ENCODE assay signal across 1 cellular context in genomic region chr3:99532246-99532645, GRCh38.
TF ChIP-seq lines count a peak whose summit lies in the region.

No MANE protein-coding gene starts in this region.

TF ChIP-seq in H1, 55 proteins besides CTCF, POLR2A, EP300 and RAD21 (continued from another document):
- TF ChIP-seq CHD7 (IDR thresholded peaks at IDR 0.05; ENCODE audit: insufficient replicate concordance, low read length): no peak
- TF ChIP-seq RBBP5 (IDR thresholded peaks at IDR 0.05; ENCODE audit: borderline replicate concordance, low read depth, low read length): no peak
- no peak for TF ChIP-seq MAFK (IDR thresholded peaks at IDR 0.05; ENCODE audit: low read depth, low read length)
- no peak for TF ChIP-seq NRF1 (IDR thresholded peaks at IDR 0.05; ENCODE audit: low read depth, low read length)
- TF ChIP-seq ATF3 (IDR thresholded peaks at IDR 0.05; ENCODE audit: insufficient read depth, low read depth, low read length): no peak
- no peak for TF ChIP-seq SP4 (IDR thresholded peaks at IDR 0.05; ENCODE audit: low read length)
- TF ChIP-seq KDM1A (IDR thresholded peaks at IDR 0.05; ENCODE audit: borderline replicate concordance, low read length): no peak
- TF ChIP-seq SP2 (IDR thresholded peaks at IDR 0.05; ENCODE audit: low read length): no peak
- no peak for TF ChIP-seq EZH2 (IDR thresholded peaks at IDR 0.05; ENCODE audit: low read depth, low read length, severe bottlenecking)
- TF ChIP-seq CREB1 (IDR thresholded peaks at IDR 0.05): no peak
- TF ChIP-seq ZNF274 (IDR thresholded peaks at IDR 0.05; ENCODE audit: borderline replicate concordance, extremely low read depth, low read length): no peak
TF ChIP-seq in H1: peak in this region for 4.
